In the genomic region with DNA sequence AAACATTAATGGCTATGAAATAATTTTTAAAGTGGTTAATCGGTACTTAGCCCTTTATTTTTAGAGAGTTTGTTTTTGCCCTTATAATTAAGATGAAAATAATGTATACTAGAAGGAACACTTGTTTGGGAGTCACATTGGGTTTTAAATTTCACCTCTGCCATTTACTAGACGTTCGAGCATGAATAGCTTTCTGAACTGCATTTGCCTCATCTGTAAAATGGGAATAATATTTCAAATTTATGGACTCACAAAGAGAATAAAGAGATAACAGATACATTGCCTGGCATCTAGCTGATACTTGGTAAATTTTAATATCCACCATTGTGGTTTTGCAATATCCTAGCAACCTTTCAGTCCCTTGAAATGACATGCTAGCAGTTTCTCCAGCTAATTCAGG, we compare ENCODE assay signal across 23 cellular contexts. TPM values are rescaled to one million over a fixed set of nuclear protein-coding genes. Genes with fewer than 3 reads are reported as not detected.
DNase-seq lines count a peak whose midpoint lies in the region; ATAC-seq, FAIRE-seq and TF ChIP-seq lines count a peak whose summit lies in the region.
"Had no signal": no experiment of that assay in that cellular context is flagged by ENCODE, and none has a peak within 500 bp of the region (broad histone marks: within the 10 kb centered on the region; RNA-seq: fewer than 3 reads in every experiment).

No MANE protein-coding gene starts in this region.

- intact Hi-C loops in HepG2 (cut with micrococcal nuclease; ENCODE audit: unreplicated experiment) (no loop called here), right lobe of liver (cut with DNase I) (no loop called here), K562 (cut with micrococcal nuclease) (no loop called here), gastrocnemius medialis (cut with DNase I; ENCODE audit: low total_unique reads) (no loop called here)

- DNase-seq in HepG2 (ENCODE audit: low spot score), result no peak
- no peak for DNase-seq in right lobe of liver
- DNase-seq in K562 (ENCODE audit: extremely low read depth in 1 of 4, low spot score in 3 of 4), result no peak
- DNase-seq in gastrocnemius medialis, result no peak
- no peak for DNase-seq in GDM1 (lab: John Stamatoyannopoulos, UW)
- DNase-seq in COLO668 (lab: John Stamatoyannopoulos, UW; ENCODE audit: unreplicated experiment), result no peak
- DNase-seq in NCI-H510A treated with DMSO at 0.1 percent for 48 hours (lab: John Stamatoyannopoulos, UW), result no peak
- DNase-seq: Calu3; CD4-positive, CD25-positive, alpha-beta regulatory T cell; CD8-positive, alpha-beta memory T cell; COR-L47; DMS53; DMS79 treated with DMSO at 0.1 percent for 48 hours; GM23248; H9 had no signal

- no peak for TF ChIP-seq EP300 in HepG2 (IDR thresholded peaks at IDR 0.05; ENCODE audit: low read depth in 2 of 2, low read length in 2 of 2)
- no peak for TF ChIP-seq EP300 in HepG2 (CRISPR knock-in tag; IDR thresholded peaks at IDR 0.05; ENCODE audit: borderline replicate concordance)
- TF ChIP-seq EP300 in K562 (IDR thresholded peaks at IDR 0.05; ENCODE audit: low read length), result no peak

- 97% methylated on average over 3 of the region's 3 CpGs for WGBS in HepG2 (ENCODE audit: low lambda C conversion rate)
- WGBS in right lobe of liver (ENCODE audit: insufficient coverage, low coverage, low lambda C conversion rate, missing lambda C conversion rate), result 89% methylated on average over 3 of the region's 3 CpGs
- WGBS in K562 (ENCODE audit: insufficient coverage, low coverage, missing lambda C conversion rate), result 91% methylated on average over 3 of the region's 3 CpGs

- no peak for TF ChIP-seq CTCF in HepG2 (CRISPR knock-in tag; IDR thresholded peaks at IDR 0.05)
- no peak for TF ChIP-seq CTCF in right lobe of liver (IDR thresholded peaks at IDR 0.05)
- no peak for TF ChIP-seq CTCF in K562 (IDR thresholded peaks at IDR 0.05 in 2 of 3, conservative IDR thresholded peaks at IDR 0.05 in 1 of 3; ENCODE audit: insufficient read depth in 2 of 3, low read depth in 1 of 3, low read length in 3 of 3)
- no peak for TF ChIP-seq CTCF in gastrocnemius medialis (IDR thresholded peaks at IDR 0.05 in 4 of 5, conservative IDR thresholded peaks at IDR 0.05 in 1 of 5)

- CTCF ChIA-PET in HepG2 (lab: Yijun Ruan, JAX; ENCODE audit: low intra/inter-chr PET ratio, low total read pairs) (no interaction called here), K562 (lab: Yijun Ruan, JAX; ENCODE audit: low intra/inter-chr PET ratio) (no interaction called here)

- POLR2A ChIA-PET in HepG2 (lab: Yijun Ruan, JAX), result no interaction called here
- POLR2A ChIA-PET in K562 (lab: Yijun Ruan, JAX), result interaction anchor here (0.9 to 1.1 kb wide), 2 partner anchors 10 to 237 kb away, joined by 3 read pairs; no protein-coding TSS in a partner anchor

- ATAC-seq in HepG2 (no peak), right lobe of liver (no peak), K562 (no peak), gastrocnemius medialis (no peak), GM21723 (IDR thresholded peaks at IDR 0.05; ENCODE audit: unreplicated experiment) (no peak)
- ATAC-seq: HCT116 had no signal

- H4K20me1 ChIP-seq in HepG2 (ENCODE audit: insufficient read depth, low read length) (peaks cover 17% of the 10 kb centered on the region; the same call in 1 of the 2 replicates), K562 (replicated peaks; ENCODE audit: control insufficient read depth, insufficient read depth, low read length) (no peaks in the 10 kb centered on the region)

- H3K36me3 ChIP-seq in HepG2 (replicated peaks in 1 of 2; ENCODE audit: control insufficient read depth in 1 of 2, insufficient read depth in 2 of 2, low read length in 2 of 2) (peaks cover 8 to 34% of the 10 kb centered on the region in 2 experiments), right lobe of liver (peaks cover 0 to 5% (median 2%) of the 10 kb centered on the region in 4 donors), K562 (ENCODE audit: control insufficient read depth, insufficient read depth, low read length) (peaks cover 53% of the 10 kb centered on the region), gastrocnemius medialis (no peaks in the 10 kb centered on the region)

- no peak for FAIRE-seq in HepG2 (lab: Jason Lieb, UNC)
- no peak for FAIRE-seq in K562 (lab: Jason Lieb, UNC)
- FAIRE-seq: A204.1, GM12892, GM19239 had no signal

- TF ChIP-seq POLR2A in HepG2 (IDR thresholded peaks at IDR 0.05; ENCODE audit: insufficient read depth in 1 of 2, low read depth in 2 of 2, low read length in 2 of 2), result no peak
- TF ChIP-seq POLR2A in right lobe of liver (IDR thresholded peaks at IDR 0.05), result no peak
- no peak for TF ChIP-seq POLR2A in K562 (conservative IDR thresholded peaks at IDR 0.05)
- no peak for TF ChIP-seq POLR2A in gastrocnemius medialis (IDR thresholded peaks at IDR 0.05)

- no peaks in the 10 kb centered on the region for H3K9me3 ChIP-seq in HepG2 (ENCODE audit: low read length)
- no peaks in the 10 kb centered on the region for H3K9me3 ChIP-seq in right lobe of liver
- H3K9me3 ChIP-seq in K562 (replicated peaks; ENCODE audit: control insufficient read depth, insufficient read depth, low read depth, low read length), result no peaks in the 10 kb centered on the region
- H3K9me3 ChIP-seq in gastrocnemius medialis, result no peaks in the 10 kb centered on the region
- H3K9me3 ChIP-seq: BLaER1 had no signal

- H3K9ac ChIP-seq in HepG2 (ENCODE audit: insufficient read depth, low read depth, low read length) (no peak overlapping the region), K562 (ENCODE audit: insufficient read depth in 1 of 2, low read depth in 2 of 2, low read length in 2 of 2) (no peak overlapping the region)
- H3K9ac ChIP-seq: BLaER1, GM23248 had no signal

- H3K79me2 ChIP-seq in HepG2 (ENCODE audit: insufficient read depth, low read length) (peaks cover 37% of the 10 kb centered on the region), K562 (ENCODE audit: control insufficient read depth, insufficient read depth, low read length) (peaks cover 10% of the 10 kb centered on the region; the same call in 2 of the 3 replicates)

- H3K4me1 ChIP-seq in HepG2 (ENCODE audit: insufficient read depth, low read length) (peaks cover 8% of the 10 kb centered on the region), right lobe of liver (peaks cover 0 to 3% (median 0%) of the 10 kb centered on the region in 4 donors), K562 (replicated peaks in 1 of 2; ENCODE audit: control insufficient read depth in 2 of 2, insufficient read depth in 2 of 2, low read length in 2 of 2) (no peaks in the 10 kb centered on the region; a peak in 1 of 5 replicates), gastrocnemius medialis (peaks cover 36 to 47% of the 10 kb centered on the region in 2 donors)
- H3K4me1 ChIP-seq: BLaER1 had no signal

- H3K4me2 ChIP-seq in HepG2 (ENCODE audit: low read depth, low read length), result no peak overlapping the region
- H3K4me2 ChIP-seq in K562 (ENCODE audit: insufficient read depth, low read length), result no peak overlapping the region
- H3K4me2 ChIP-seq: BLaER1 had no signal

- H3K27me3 ChIP-seq in HepG2 (ENCODE audit: control insufficient read depth in 1 of 2, insufficient read depth in 2 of 2, low read length in 2 of 2) (no peaks in the 10 kb centered on the region), right lobe of liver (no peaks in the 10 kb centered on the region), K562 (ENCODE audit: control insufficient read depth in 2 of 2, insufficient read depth in 2 of 2, low read length in 2 of 2) (no peaks in the 10 kb centered on the region), gastrocnemius medialis (no peaks in the 10 kb centered on the region)
- H3K27me3 ChIP-seq: BLaER1 had no signal

- no TSS peak for BruUV-seq in HepG2 (replicated peaks; lab: Mats Ljungman, UMichigan)
- BruUV-seq in K562 (replicated peaks; lab: Mats Ljungman, UMichigan), result no TSS peak

- H3K4me3 ChIP-seq in HepG2 (replicated peaks in 1 of 3; ENCODE audit: insufficient read depth in 1 of 3, low read depth in 2 of 3, low read length in 3 of 3) (no peak overlapping the region), right lobe of liver (no peak overlapping the region), K562 (no peak overlapping the region), gastrocnemius medialis (no peak overlapping the region)
- H3K4me3 ChIP-seq: BLaER1, GM23248 had no signal

- H3K27ac ChIP-seq in HepG2 (ENCODE audit: extremely low read length, insufficient read depth, low read length) (no peak overlapping the region), right lobe of liver (no peak overlapping the region), K562 (ENCODE audit: extremely low read depth, low read depth, low read length) (no peak overlapping the region), gastrocnemius medialis (peak overlapping the region; percentile 57 to 66 (median 62))
- H3K27ac ChIP-seq: 22Rv1, BLaER1, C4-2B, GM23248 had no signal

- in situ Hi-C loops in HepG2 (cut with HindIII; ENCODE audit: extremely low pct_ligation_motif_present, low pct_unique_long_range_greater_than_20kb) (no loop called here), K562 (cut with MboI) (no loop called here), gastrocnemius medialis (cut with MboI; ENCODE audit: low sequenced_read_pairs in 4 of 4) (no loop called here)

- TF ChIP-seq RAD21 in HepG2 (CRISPR knock-in tag; IDR thresholded peaks at IDR 0.05) (no peak), K562 (CRISPR knock-in tag; conservative IDR thresholded peaks at IDR 0.05 in 1 of 2, IDR thresholded peaks at IDR 0.05 in 1 of 2) (no peak)

- H3K9me1 ChIP-seq in K562 (ENCODE audit: control insufficient read depth, insufficient read depth, low read length), result no peaks in the 10 kb centered on the region

- no peak overlapping the region for H2AFZ ChIP-seq in HepG2 (ENCODE audit: low read length)
- H2AFZ ChIP-seq in K562 (ENCODE audit: low read depth, low read length), result no peak overlapping the region
- H2AFZ ChIP-seq: GM23248 had no signal

RNA-seq across cellular contexts. Expression of a gene that starts 36.6 kb away (rescaled TPM):
- 26.7 and 30.9 TPM in 2 replicates for total RNA-seq in HepG2 (2016; rRNA removed; fragmentation: Illumina TruSeq; extraction: Trizol)
- 6.9 and 8.1 TPM in 2 replicates for total RNA-seq in HepG2 (2016; cell fraction: cytosol; rRNA removed; fragmentation: Illumina TruSeq; extraction: Trizol; ENCODE audit: low read depth)
- 24.9 and 33.4 TPM in 2 replicates for total RNA-seq in HepG2 (2016; cell fraction: insoluble cytoplasmic fraction; rRNA removed; fragmentation: Illumina TruSeq; extraction: Trizol)
- 10.5 and 13.0 TPM in 2 replicates for total RNA-seq in HepG2 (2016; cell fraction: membrane; rRNA removed; fragmentation: Illumina TruSeq; extraction: Trizol)
- total RNA-seq in HepG2 (2016; cell fraction: nucleus; rRNA removed; fragmentation: Illumina TruSeq; extraction: Trizol), result 75.1 and 92.8 TPM in 2 replicates
- 43.6 and 49.2 TPM in 2 replicates for polyA plus RNA-seq in HepG2 (2011; rRNA removed)
- polyA plus RNA-seq in HepG2 (2011; cell fraction: cytosol; rRNA removed), result 25.1 and 25.7 TPM in 2 replicates
- 154 and 160 TPM in 2 replicates for polyA plus RNA-seq in HepG2 (2011; cell fraction: nucleus; rRNA removed)
- 30.0 and 33.6 TPM in 2 replicates for polyA plus RNA-seq in HepG2 (2012)
- polyA plus RNA-seq in HepG2 (2016; cell fraction: cytosol; fragmentation: Illumina TruSeq; extraction: Trizol; ENCODE audit: low read depth), result 0.53 and 1.5 TPM in 2 replicates
- 17.2 and 18.0 TPM in 2 replicates for polyA plus RNA-seq in HepG2 (2016; cell fraction: insoluble cytoplasmic fraction; fragmentation: Illumina TruSeq; extraction: Trizol; ENCODE audit: low read depth)
- polyA plus RNA-seq in HepG2 (2016; cell fraction: membrane; fragmentation: Illumina TruSeq; extraction: Trizol; ENCODE audit: low read depth), result 1.1 and 1.6 TPM in 2 replicates
- polyA plus RNA-seq in HepG2 (2016; cell fraction: nucleus; fragmentation: Illumina TruSeq; extraction: Trizol; ENCODE audit: insufficient read depth, low read depth), result 103 and 113 TPM in 2 replicates
- 70.9 TPM in 2 replicates for polyA minus RNA-seq in HepG2 (2011; rRNA and poly(A)+ RNA removed; ENCODE audit: low replicate concordance)
- polyA minus RNA-seq in HepG2 (2011; cell fraction: cytosol; rRNA and poly(A)+ RNA removed), result 19.3 and 29.4 TPM in 2 replicates
- polyA minus RNA-seq in HepG2 (2011; cell fraction: nucleus; rRNA and poly(A)+ RNA removed), result 205 and 259 TPM in 2 replicates
- total RNA-seq in right lobe of liver, result 10 to 100 TPM; 17.0 to 38.4 (median 23.1) TPM
- 77.7 and 239 TPM in 2 replicates for total RNA-seq in K562 (2011; cell fraction: chromatin; rRNA removed; ENCODE audit: low replicate concordance)
- 50.4 and 82.1 TPM in 2 replicates for total RNA-seq in K562 (2011; cell fraction: nucleolus; rRNA removed)
- total RNA-seq in K562 (2011; cell fraction: nucleoplasm; rRNA removed), result 101 and 163 TPM in 2 replicates
- total RNA-seq in K562 (2014; rRNA removed), result 14.1 and 22.3 TPM in 2 replicates
- total RNA-seq in K562 (2014; rRNA removed; fragmentation: Illumina TruSeq; extraction: Trizol), result 23.8 and 24.5 TPM in 2 replicates
- 27.0 and 32.1 TPM in 2 replicates for total RNA-seq in K562 (2015; rRNA removed; fragmentation: Illumina TruSeq; extraction: Trizol)
- 27.2 and 28.8 TPM in 2 replicates for total RNA-seq in K562 (2021)
- polyA plus RNA-seq in K562 (2011; rRNA removed), result 30.0 and 35.1 TPM in 2 replicates
- polyA plus RNA-seq in K562 (2011; cell fraction: cytosol; rRNA removed), result 23.6 and 25.6 TPM in 2 replicates
- 91.0 and 105 TPM in 2 replicates for polyA plus RNA-seq in K562 (2011; cell fraction: nucleus; rRNA removed)
- polyA plus RNA-seq in K562 (2012), result 16.5 and 19.6 TPM in 2 replicates
- 23.5 and 31.0 TPM in 2 replicates for polyA plus RNA-seq in K562 (2014; fragmentation: Illumina TruSeq; extraction: Trizol)
- 1 to 10 TPM; 3.4 to 4.6 TPM for polyA plus RNA-seq in K562 (2014; fragmentation: Nextera tagmentation; extraction: Ambion mirVana)
- 23.3 and 26.6 TPM in 2 replicates for polyA plus RNA-seq in K562 (2014; rRNA removed)
- polyA minus RNA-seq in K562 (2011; rRNA and poly(A)+ RNA removed), result 58.6 and 67.8 TPM in 2 replicates
- polyA minus RNA-seq in K562 (2011; cell fraction: cytosol; rRNA and poly(A)+ RNA removed), result 15.6 and 17.5 TPM in 2 replicates
- 51.7 and 77.9 TPM in 2 replicates for polyA minus RNA-seq in K562 (2011; cell fraction: nucleus; rRNA and poly(A)+ RNA removed)
- 10 to 100 TPM; 16.9 to 26.0 (median 23.1) TPM for total RNA-seq in gastrocnemius medialis

Comparison
In these comparisons a context has a peak if more than half of its experiments do, and no peak if none do; other contexts are left out.
1. H3K27ac ChIP-seq: peak in gastrocnemius medialis (4 of 4); none in HepG2 (single experiment), right lobe of liver (0 of 3) and K562 (single experiment).